8 cellular contexts compared by ENCODE assay signal in the genomic region with DNA sequence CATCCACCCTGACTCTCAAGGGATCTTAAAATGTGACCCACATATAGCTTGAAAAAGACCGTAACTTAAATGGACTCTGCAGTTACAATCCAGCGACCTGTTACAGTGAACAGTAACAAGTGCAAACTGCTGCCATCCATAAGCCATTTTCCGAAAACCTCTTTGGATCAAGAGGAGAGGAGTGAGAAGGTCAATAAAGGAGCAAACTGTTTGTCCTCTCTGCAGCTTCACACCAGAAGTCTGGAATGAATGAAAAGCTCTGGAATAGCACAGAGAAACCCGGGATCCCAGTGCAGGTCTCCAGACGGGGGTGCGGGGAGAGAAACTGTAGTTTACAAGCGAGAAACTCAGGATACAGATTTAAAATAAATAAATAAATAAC. TPM values are rescaled to one million over a fixed set of nuclear protein-coding genes. Genes with fewer than 3 reads are reported as not detected.
DNase-seq lines count a peak whose midpoint lies in the region; ATAC-seq lines count a peak whose summit lies in the region.

No MANE protein-coding gene starts in this region.

- H3K9me3 Mint-ChIP-seq in naive thymus-derived CD4-positive, alpha-beta T cell: no peaks in the 10 kb centered on the region

- peaks cover 0 to 13% (median 5%) of the 10 kb centered on the region in 5 donors for H3K27me3 Mint-ChIP-seq in naive thymus-derived CD4-positive, alpha-beta T cell

- no peak for ATAC-seq in naive thymus-derived CD4-positive, alpha-beta T cell

- peaks cover 4 to 14% (median 7%) of the 10 kb centered on the region in 5 donors for H3K36me3 Mint-ChIP-seq in naive thymus-derived CD4-positive, alpha-beta T cell

- H3K4me1 ChIP-seq in endocrine pancreas (ENCODE audit: control insufficient read depth, insufficient read depth, low read length): peaks cover 7% of the 10 kb centered on the region
- H3K4me1 ChIP-seq in naive thymus-derived CD4-positive, alpha-beta T cell (ENCODE audit: control insufficient read depth in 2 of 2, insufficient read depth in 2 of 2, low read length in 2 of 2): peaks cover 6 to 8% of the 10 kb centered on the region in 2 donors

- peak overlapping the region; percentile 23 to 93 (median 79) for H3K27ac Mint-ChIP-seq in naive thymus-derived CD4-positive, alpha-beta T cell

- H3K27me3 ChIP-seq in endocrine pancreas (ENCODE audit: control insufficient read depth, insufficient read depth, low read length): no peaks in the 10 kb centered on the region
- H3K27me3 ChIP-seq in naive thymus-derived CD4-positive, alpha-beta T cell (ENCODE audit: control insufficient read depth in 2 of 2, insufficient read depth in 2 of 2, low read length in 2 of 2): no peaks in the 10 kb centered on the region

- intact Hi-C loops in naive thymus-derived CD4-positive, alpha-beta T cell (cut with micrococcal nuclease): loop anchor here in 1 of 2 donors (10.0 kb wide), 1 partner anchor 368 kb away; no protein-coding TSS in a partner anchor

- H3K9ac ChIP-seq in endocrine pancreas (ENCODE audit: control insufficient read depth, insufficient read depth, low read length): peak overlapping the region; percentile 47

- no peaks in the 10 kb centered on the region for H3K36me3 ChIP-seq in endocrine pancreas (ENCODE audit: control insufficient read depth, insufficient read depth, low read length)
- peaks cover 0 to 3% (median 0%) of the 10 kb centered on the region in 3 experiments for H3K36me3 ChIP-seq in naive thymus-derived CD4-positive, alpha-beta T cell (ENCODE audit: control insufficient read depth in 2 of 3, insufficient read depth in 3 of 3, low read length in 3 of 3)

- CTCF ChIA-PET in naive thymus-derived CD4-positive, alpha-beta T cell (lab: Charles Lee): no interaction called here

- POLR2A ChIA-PET in naive thymus-derived CD4-positive, alpha-beta T cell (lab: Charles Lee): no interaction called here

- H3K4me1 Mint-ChIP-seq in naive thymus-derived CD4-positive, alpha-beta T cell: peaks cover 22 to 40% (median 33%) of the 10 kb centered on the region in 7 donors

- H3K4me3 Mint-ChIP-seq in naive thymus-derived CD4-positive, alpha-beta T cell: peak overlapping the region; percentile 89 to 95 (median 93)

- H3K27ac ChIP-seq in naive thymus-derived CD4-positive, alpha-beta T cell (ENCODE audit: low read depth, low read length): no peak overlapping the region

- H3K9me3 ChIP-seq in endocrine pancreas (ENCODE audit: control insufficient read depth, low read length): no peaks in the 10 kb centered on the region
- H3K9me3 ChIP-seq in naive thymus-derived CD4-positive, alpha-beta T cell (ENCODE audit: control insufficient read depth in 2 of 3, low read length in 3 of 3): no peaks in the 10 kb centered on the region

- peak overlapping the region; percentile 85 for H3K4me3 ChIP-seq in endocrine pancreas (ENCODE audit: control insufficient read depth, insufficient read depth, low read length)
- H3K4me3 ChIP-seq in naive thymus-derived CD4-positive, alpha-beta T cell (ENCODE audit: low read length): peak overlapping the region; percentile 60

- DNase-seq in NCI-H748 (lab: John Stamatoyannopoulos, UW; ENCODE audit: unreplicated experiment): peak; percentile 73
- no peak for DNase-seq in NCI-H748 treated with DMSO at 0.1 percent for 48 hours (lab: John Stamatoyannopoulos, UW)
- peak; percentile 7 for DNase-seq in OCI-M1 (lab: John Stamatoyannopoulos, UW)
- no peak for DNase-seq in naive thymus-derived CD4-positive, alpha-beta T cell
- no peak for DNase-seq in activated CD4-positive, CD25-positive, alpha-beta regulatory T cell treated with anti-CD3 and anti-CD28 coated beads, Interleukin-2, amount 50 U/mL, for 72 hours
- DNase-seq in middle frontal gyrus (ENCODE audit: extremely low spot score, low spot score): no peak
- DNase-seq in activated gamma-delta T cell treated with Interleukin-2 at 50 U/mL for 16 hours: no peak

RNA-seq across cellular contexts. Expression of a gene that starts 0.7 kb away (rescaled TPM):
- total RNA-seq in naive thymus-derived CD4-positive, alpha-beta T cell: 1 to 10 TPM; 5.4 to 9.8 (median 5.8) TPM
- under 1 TPM; 0.35 to 0.58 TPM for polyA plus RNA-seq in naive thymus-derived CD4-positive, alpha-beta T cell

RNA-seq across cellular contexts. Expression of a gene that starts 30.0 kb away (rescaled TPM):
- total RNA-seq in naive thymus-derived CD4-positive, alpha-beta T cell: not detected
- not detected for polyA plus RNA-seq in naive thymus-derived CD4-positive, alpha-beta T cell

Comparison
In these comparisons a context has a peak if more than half of its experiments do, and no peak if none do; other contexts are left out.
1. DNase-seq: peak in NCI-H748 (single experiment) and OCI-M1 (single experiment); none in NCI-H748 treated with DMSO at 0.1 percent for 48 hours (single experiment), naive thymus-derived CD4-positive, alpha-beta T cell (0 of 9), activated CD4-positive, CD25-positive, alpha-beta regulatory T cell treated with anti-CD3 and anti-CD28 coated beads, Interleukin-2, amount 50 U/mL, for 72 hours (single experiment), middle frontal gyrus (single experiment) and activated gamma-delta T cell treated with Interleukin-2 at 50 U/mL for 16 hours (single experiment).